22 cellular contexts compared by ENCODE assay signal in the genomic region with DNA sequence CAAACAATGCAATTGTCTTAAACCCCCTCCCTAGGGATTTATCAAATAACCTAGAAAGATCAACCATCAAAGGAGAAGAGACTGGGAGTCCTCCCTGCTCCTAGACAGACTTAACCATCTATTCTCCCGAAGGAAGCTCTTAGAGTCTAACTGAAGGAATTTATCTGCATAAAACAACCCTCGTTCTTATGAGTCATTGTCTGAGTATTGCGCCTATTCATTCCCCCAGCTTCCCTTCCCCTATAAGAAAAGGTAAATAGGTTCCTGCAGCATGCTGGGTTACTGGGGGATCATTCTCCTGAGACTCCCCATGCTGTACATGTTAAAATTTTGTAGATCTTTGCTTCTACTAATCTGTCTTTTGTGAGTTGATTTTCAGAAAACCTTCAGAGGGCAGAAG.
A peak's percentile ranks its signal among the peaks of the same experiment; 100 is the strongest.
DNase-seq lines count a peak whose midpoint lies in the region; ATAC-seq and TF ChIP-seq lines count a peak whose summit lies in the region.
"Had no signal": no experiment of that assay in that cellular context is flagged by ENCODE, and none has a peak within 500 bp of the region (broad histone marks: within the 10 kb centered on the region; RNA-seq: fewer than 3 reads in every experiment).

No MANE protein-coding gene starts in this region.

- H3K18ac ChIP-seq in trophoblast cell (ENCODE audit: low read length): no peak overlapping the region

- no peak overlapping the region for H3K4ac ChIP-seq in trophoblast cell (ENCODE audit: low read depth, low read length)

- H3K79me1 ChIP-seq in trophoblast cell (ENCODE audit: low read length): peaks cover 14% of the 10 kb centered on the region

- no peak overlapping the region for H3K4me3 ChIP-seq in GM23248
- H3K4me3 ChIP-seq in fibroblast of pulmonary artery (replicated peaks; ENCODE audit: low read depth, low read length): no peak overlapping the region
- H3K4me3 ChIP-seq in trophoblast cell (ENCODE audit: low read depth, low read length): no peak overlapping the region
- H3K4me3 ChIP-seq: lung, right lobe of liver, testis had no signal

- H3K4me1 Mint-ChIP-seq in WTC11: peaks cover 12% of the 10 kb centered on the region

- H4K20me1 ChIP-seq in GM23248 (ENCODE audit: insufficient read depth): no peaks in the 10 kb centered on the region

- no peak overlapping the region for H3K23ac ChIP-seq in trophoblast cell (ENCODE audit: low read length)

- CTCF ChIA-PET in WTC11 (lab: Charles Lee): interaction anchor here (2.5 kb wide), 1 partner anchor 335 kb away, joined by 11 read pairs; no protein-coding TSS in a partner anchor

- H4K91ac ChIP-seq in trophoblast cell (ENCODE audit: low read depth, low read length): peak overlapping the region; percentile 97

- H2AFZ ChIP-seq in GM23248 (no peak overlapping the region), trophoblast cell (ENCODE audit: insufficient read depth, low read length, poor library complexity) (no peak overlapping the region)

- H3K36me3 ChIP-seq in GM23248 (ENCODE audit: low read depth) (no peaks in the 10 kb centered on the region), trophoblast cell (ENCODE audit: control insufficient read depth in 1 of 2, insufficient read depth in 2 of 2, low read length in 2 of 2) (no peaks in the 10 kb centered on the region)
- H3K36me3 ChIP-seq: right lobe of liver had no signal

- peak; percentile 4 for DNase-seq in GM23248
- no peak for DNase-seq in WTC11 (ENCODE audit: low spot score)
- DNase-seq in fibroblast of pulmonary artery (ENCODE audit: low read depth): peak; percentile 7
- peak in 1 of 2 donors; percentile 0 for DNase-seq in trophoblast cell
- DNase-seq in NCI-H2029 treated with DMSO at 0.1 percent for 48 hours (lab: John Stamatoyannopoulos, UW): no peak
- no peak for DNase-seq in NCI-H1105 (lab: John Stamatoyannopoulos, UW)
- DNase-seq in SHP77 treated with DMSO at 0.1 percent for 48 hours (lab: John Stamatoyannopoulos, UW): no peak
- DNase-seq: activated CD4-positive, CD25-positive, alpha-beta regulatory T cell; activated CD8-positive, alpha-beta T cell treated with anti-CD3 and anti-CD28 coated beads for 36 hours; activated naive CD4-positive, alpha-beta T cell treated with Interleukin-2 at 50 U/mL for 16 hours; activated T-cell treated with anti-CD3 and anti-CD28 coated beads, Interleukin-2, amount 50 U/mL, for 24 hours; CD8-positive, alpha-beta T cell; DMS79; effector memory CD8-positive, alpha-beta T cell; GOT3; NCI-H1048; NCI-H510A treated with DMSO at 0.1 percent for 48 hours; NK-92 treated with Interleukin-12 subunit alpha and Interleukin-12 subunit beta, amount 100 ng/mL, for 24 hours; right lobe of liver; testis had no signal

- peak overlapping the region; percentile 1 for H2AK5ac ChIP-seq in trophoblast cell (ENCODE audit: low read length)

- 36 to 47% methylated on average over 3 of the region's 3 CpGs for WGBS in GM23248 (ENCODE audit: low coverage in 1 of 2, low lambda C conversion rate in 2 of 2, missing lambda C conversion rate in 2 of 2), 2 experiments
- no CpG with 5 or more reads among the region's 3 CpGs for WGBS in trophoblast cell (ENCODE audit: extremely low coverage, insufficient coverage, insufficient read length)

- H4K12ac ChIP-seq in trophoblast cell (ENCODE audit: low read depth, low read length): no peak overlapping the region

- H3K36me3 Mint-ChIP-seq in WTC11: no peaks in the 10 kb centered on the region
- H3K36me3 Mint-ChIP-seq: CD8-positive, alpha-beta T cell had no signal

- 0 out of 2 replicates have a peak overlapping the region, but pooled peaks have one; percentile 27 for H3K27ac Mint-ChIP-seq in WTC11
- H3K27ac Mint-ChIP-seq: activated CD8-positive, alpha-beta T cell treated with anti-CD3 and anti-CD28 coated beads for 36 hours; activated T-cell treated with anti-CD3 and anti-CD28 coated beads, Interleukin-2, amount 50 U/mL, for 24 hours; CD8-positive, alpha-beta T cell; effector memory CD8-positive, alpha-beta T cell had no signal

- H3F3A ChIP-seq in GM23248 (ENCODE audit: insufficient read depth): no peaks in the 10 kb centered on the region

- no peaks in the 10 kb centered on the region for H3K9me2 ChIP-seq in GM23248 (ENCODE audit: insufficient read depth)

- H3K27me3 ChIP-seq in GM23248 (replicated peaks; ENCODE audit: insufficient read depth): no peaks in the 10 kb centered on the region
- no peaks in the 10 kb centered on the region for H3K27me3 ChIP-seq in trophoblast cell (ENCODE audit: insufficient read depth, low read length)
- H3K27me3 ChIP-seq: right lobe of liver, testis had no signal

- no peaks in the 10 kb centered on the region for H3K4me1 ChIP-seq in GM23248 (ENCODE audit: insufficient read depth)
- peaks cover 13 to 17% of the 10 kb centered on the region in 2 experiments for H3K4me1 ChIP-seq in trophoblast cell (ENCODE audit: control insufficient read depth in 1 of 2, insufficient read depth in 2 of 2, low read length in 2 of 2)
- H3K4me1 ChIP-seq: right lobe of liver, testis had no signal

- H3K79me2 ChIP-seq in GM23248 (ENCODE audit: insufficient read depth) (no peaks in the 10 kb centered on the region), trophoblast cell (ENCODE audit: control insufficient read depth, insufficient read depth, low read length, poor library complexity) (no peaks in the 10 kb centered on the region)

- H2BK5ac ChIP-seq in trophoblast cell (ENCODE audit: low read depth, low read length, poor library complexity): peak overlapping the region; percentile 66

- TF ChIP-seq CTCF in WTC11 (IDR thresholded peaks at IDR 0.05) (no peak), fibroblast of pulmonary artery (IDR thresholded peaks at IDR 0.05; ENCODE audit: low read length, missing control alignments) (no peak)

- H3K27ac ChIP-seq in GM23248 (no peak overlapping the region), trophoblast cell (ENCODE audit: low read depth, low read length) (peak overlapping the region; percentile 77)
- H3K27ac ChIP-seq: right lobe of liver, testis had no signal

- H3K4me3 Mint-ChIP-seq in WTC11: no peak overlapping the region
- H3K4me3 Mint-ChIP-seq: activated CD8-positive, alpha-beta T cell treated with anti-CD3 and anti-CD28 coated beads for 36 hours; activated T-cell treated with anti-CD3 and anti-CD28 coated beads, Interleukin-2, amount 50 U/mL, for 24 hours; CD8-positive, alpha-beta T cell; effector memory CD8-positive, alpha-beta T cell had no signal

- H3K9me3 ChIP-seq in GM23248 (ENCODE audit: low read depth) (no peaks in the 10 kb centered on the region), trophoblast cell (ENCODE audit: insufficient read depth, low read depth, low read length) (peaks cover 6% of the 10 kb centered on the region)
- H3K9me3 ChIP-seq: right lobe of liver, testis had no signal

- peak; percentile 56 for ATAC-seq in WTC11
- ATAC-seq in HG02678 (IDR thresholded peaks at IDR 0.05; ENCODE audit: unreplicated experiment): no peak
- ATAC-seq: activated CD8-positive, alpha-beta T cell treated with anti-CD3 and anti-CD28 coated beads for 36 hours; CD8-positive, alpha-beta T cell; effector memory CD8-positive, alpha-beta T cell had no signal

- peak overlapping the region; percentile 20 for H4K8ac ChIP-seq in trophoblast cell (ENCODE audit: low read depth, low read length)

- peak overlapping the region; percentile 95 for H2BK120ac ChIP-seq in trophoblast cell (ENCODE audit: insufficient read depth, low read length, poor library complexity)

- POLR2A ChIA-PET in WTC11 (lab: Charles Lee): no interaction called here

- no peak overlapping the region for H3K4me2 ChIP-seq in GM23248 (ENCODE audit: unreplicated experiment)
- no peak overlapping the region for H3K4me2 ChIP-seq in trophoblast cell (ENCODE audit: low read length)

- no peaks in the 10 kb centered on the region for H3K27me3 Mint-ChIP-seq in WTC11 (ENCODE audit: low read depth)
- H3K27me3 Mint-ChIP-seq: activated CD8-positive, alpha-beta T cell treated with anti-CD3 and anti-CD28 coated beads for 36 hours; activated T-cell treated with anti-CD3 and anti-CD28 coated beads, Interleukin-2, amount 50 U/mL, for 24 hours; effector memory CD8-positive, alpha-beta T cell had no signal

- H3K14ac ChIP-seq in trophoblast cell (ENCODE audit: low read length): peak overlapping the region; percentile 62

- peak overlapping the region; percentile 20 for H2BK12ac ChIP-seq in trophoblast cell (ENCODE audit: low read length)

- no peaks in the 10 kb centered on the region for H3K9me3 Mint-ChIP-seq in WTC11
- H3K9me3 Mint-ChIP-seq: activated CD8-positive, alpha-beta T cell treated with anti-CD3 and anti-CD28 coated beads for 36 hours; activated T-cell treated with anti-CD3 and anti-CD28 coated beads, Interleukin-2, amount 50 U/mL, for 24 hours; CD8-positive, alpha-beta T cell had no signal

- in situ Hi-C loops in GM23248 (cut with MboI): no loop called here

- H3K9ac ChIP-seq in GM23248 (no peak overlapping the region), trophoblast cell (ENCODE audit: low read length) (no peak overlapping the region)

TF ChIP-seq in WTC11, 78 proteins besides CTCF, POLR2A, EP300 and RAD21 (continues in another document):
- TF ChIP-seq, protein P1, sequence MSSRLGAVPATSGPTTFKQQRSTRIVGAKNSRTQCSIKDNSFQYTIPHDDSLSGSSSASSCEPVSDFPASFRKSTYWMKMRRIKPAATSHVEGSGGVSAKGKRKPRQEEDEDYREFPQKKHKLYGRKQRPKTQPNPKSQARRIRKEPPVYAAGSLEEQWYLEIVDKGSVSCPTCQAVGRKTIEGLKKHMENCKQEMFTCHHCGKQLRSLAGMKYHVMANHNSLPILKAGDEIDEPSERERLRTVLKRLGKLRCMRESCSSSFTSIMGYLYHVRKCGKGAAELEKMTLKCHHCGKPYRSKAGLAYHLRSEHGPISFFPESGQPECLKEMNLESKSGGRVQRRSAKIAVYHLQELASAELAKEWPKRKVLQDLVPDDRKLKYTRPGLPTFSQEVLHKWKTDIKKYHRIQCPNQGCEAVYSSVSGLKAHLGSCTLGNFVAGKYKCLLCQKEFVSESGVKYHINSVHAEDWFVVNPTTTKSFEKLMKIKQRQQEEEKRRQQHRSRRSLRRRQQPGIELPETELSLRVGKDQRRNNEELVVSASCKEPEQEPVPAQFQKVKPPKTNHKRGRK (CRISPR knock-in tag; IDR thresholded peaks at IDR 0.05; ENCODE audit: borderline replicate concordance): no peak
- TF ChIP-seq TP53 (CRISPR knock-in tag; IDR thresholded peaks at IDR 0.05): no peak

Comparison
In these comparisons a context has a peak if more than half of its experiments do, and no peak if none do; other contexts are left out.
1. DNase-seq: peak in GM23248 (single experiment) and fibroblast of pulmonary artery (single experiment); none in WTC11 (single experiment), NCI-H2029 treated with DMSO at 0.1 percent for 48 hours (single experiment), NCI-H1105 (single experiment) and SHP77 treated with DMSO at 0.1 percent for 48 hours (single experiment).